ENCODE assay signal across 9 cellular contexts in genomic region chr15:95291878-95292472, GRCh38.
DNase-seq lines count a peak whose midpoint lies in the region; ATAC-seq and TF ChIP-seq lines count a peak whose summit lies in the region.
"Had no signal": no experiment of that assay in that cellular context is flagged by ENCODE, and none has a peak within 500 bp of the region (broad histone marks: within the 10 kb centered on the region; RNA-seq: fewer than 3 reads in every experiment).

No MANE protein-coding gene starts in this region.

- no peaks in the 10 kb centered on the region for H3K79me2 ChIP-seq in MM.1S (ENCODE audit: low read length)
- H3K79me2 ChIP-seq in mammary epithelial cell (ENCODE audit: insufficient read depth, low read length) = no peaks in the 10 kb centered on the region

- no peaks in the 10 kb centered on the region for H4K20me1 ChIP-seq in MM.1S (ENCODE audit: insufficient read depth, low read length)
- no peaks in the 10 kb centered on the region for H4K20me1 ChIP-seq in mammary epithelial cell (ENCODE audit: insufficient read depth, low read length)

- no peaks in the 10 kb centered on the region for H3K27me3 ChIP-seq in MM.1S (replicated peaks; ENCODE audit: insufficient read depth, low read length)
- H3K27me3 ChIP-seq in mammary epithelial cell (ENCODE audit: insufficient read depth, low read length) = no peaks in the 10 kb centered on the region

- no peak overlapping the region for H2AFZ ChIP-seq in MM.1S (ENCODE audit: low read length)
- H2AFZ ChIP-seq in mammary epithelial cell (ENCODE audit: low read depth, low read length) = no peak overlapping the region

- DNase-seq in AG10803 (ENCODE audit: low read depth) (peak; percentile 42), MM.1S (peak; percentile 43), mammary epithelial cell (peak; percentile 27), medulla oblongata (ENCODE audit: extremely low spot score) (peak; percentile 64)
- no peak for DNase-seq in NK-92 treated with Interleukin-12 subunit alpha and Interleukin-12 subunit beta, amount 100 ng/mL, for 24 hours (lab: John Stamatoyannopoulos, UW)

- no peak overlapping the region for H3K4me2 ChIP-seq in MM.1S (ENCODE audit: low read depth, low read length)
- no peak overlapping the region for H3K4me2 ChIP-seq in mammary epithelial cell (ENCODE audit: insufficient read depth, low read depth, low read length)

- H3K27ac ChIP-seq in MM.1S (ENCODE audit: low read length) (no peak overlapping the region), mammary epithelial cell (ENCODE audit: insufficient read depth, low read depth, low read length) (no peak overlapping the region)
- H3K27ac ChIP-seq: HL-60 had no signal

- no peaks in the 10 kb centered on the region for H3K9me2 ChIP-seq in MM.1S (replicated peaks; ENCODE audit: insufficient read depth, low read length)

- H3K9me3 ChIP-seq in MM.1S (replicated peaks; ENCODE audit: insufficient read depth, low read length) (no peaks in the 10 kb centered on the region), mammary epithelial cell (replicated peaks; ENCODE audit: insufficient read depth, low read length) (no peaks in the 10 kb centered on the region)

- H3K9ac ChIP-seq in MM.1S (ENCODE audit: low read length) = no peak overlapping the region
- H3K9ac ChIP-seq in mammary epithelial cell (ENCODE audit: insufficient read depth, low read length) = no peak overlapping the region

- dilution Hi-C loops in mammary epithelial cell (cut with HindIII; ENCODE audit: low sequenced_read_pairs) = no loop called here

- H3K4me3 ChIP-seq in AG10803 (ENCODE audit: low read length) = no peak overlapping the region
- no peak overlapping the region for H3K4me3 ChIP-seq in MM.1S (ENCODE audit: low read length)
- H3K4me3 ChIP-seq in mammary epithelial cell (replicated peaks in 1 of 3; ENCODE audit: insufficient read depth in 1 of 3, low read depth in 2 of 3, low read length in 3 of 3) = no peak overlapping the region

- no peak for TF ChIP-seq POLR2A in GM18505 (IDR thresholded peaks at IDR 0.05; ENCODE audit: borderline replicate concordance, extremely low read depth, insufficient read depth, insufficient read length)

- BruUV-seq in mammary epithelial cell (replicated peaks; lab: Mats Ljungman, UMichigan) = no TSS peak

- in situ Hi-C loops in mammary epithelial cell (cut with MboI; ENCODE audit: low sequenced_read_pairs in 2 of 2) = loop anchor here in 1 of 2 donors (25.0 kb wide), 2 partner anchors 255 to 630 kb away; no protein-coding TSS in a partner anchor

- peak; percentile 53 for ATAC-seq in GM18505 (IDR thresholded peaks at IDR 0.05; ENCODE audit: unreplicated experiment)
- ATAC-seq in HG03469 (IDR thresholded peaks at IDR 0.05; ENCODE audit: unreplicated experiment) = no peak
- ATAC-seq in GM21786 (IDR thresholded peaks at IDR 0.05; ENCODE audit: unreplicated experiment) = no peak

- WGBS in mammary epithelial cell (ENCODE audit: low coverage, missing lambda C conversion rate) = 43% methylated on average over 3 of the region's 3 CpGs

- intact Hi-C loops in mammary epithelial cell (cut with micrococcal nuclease) = loop anchor here (1.0 to 2.0 kb wide), 3 partner anchors 33 to 617 kb away; no protein-coding TSS in a partner anchor

- peaks cover 8% of the 10 kb centered on the region for H3K4me1 ChIP-seq in MM.1S (ENCODE audit: low read length)
- H3K4me1 ChIP-seq in mammary epithelial cell (ENCODE audit: insufficient read depth, low read length) = peaks cover 5% of the 10 kb centered on the region

- CTCF ChIA-PET in mammary epithelial cell (lab: Charles Lee; ENCODE audit: low non-redundant PET) = no interaction called here

- TF ChIP-seq CTCF in AG10803 (conservative IDR thresholded peaks at IDR 0.05; ENCODE audit: low read length) (peak; percentile 77), MM.1S (IDR thresholded peaks at IDR 0.05; ENCODE audit: low read length) (peak; percentile 71), mammary epithelial cell (conservative IDR thresholded peaks at IDR 0.05 in 1 of 2, IDR thresholded peaks at IDR 0.05 in 1 of 2; ENCODE audit: extremely low read depth in 1 of 2, insufficient read depth in 1 of 2, low read depth in 1 of 2, low read length in 2 of 2) (peak; percentile 65)

- no peaks in the 10 kb centered on the region for H3F3A ChIP-seq in MM.1S (ENCODE audit: insufficient read depth, low read length)

- no peaks in the 10 kb centered on the region for H3K36me3 ChIP-seq in MM.1S (replicated peaks; ENCODE audit: insufficient read depth, low read length)
- H3K36me3 ChIP-seq in mammary epithelial cell (ENCODE audit: insufficient read depth, low read length) = no peaks in the 10 kb centered on the region
